In the genomic region with DNA sequence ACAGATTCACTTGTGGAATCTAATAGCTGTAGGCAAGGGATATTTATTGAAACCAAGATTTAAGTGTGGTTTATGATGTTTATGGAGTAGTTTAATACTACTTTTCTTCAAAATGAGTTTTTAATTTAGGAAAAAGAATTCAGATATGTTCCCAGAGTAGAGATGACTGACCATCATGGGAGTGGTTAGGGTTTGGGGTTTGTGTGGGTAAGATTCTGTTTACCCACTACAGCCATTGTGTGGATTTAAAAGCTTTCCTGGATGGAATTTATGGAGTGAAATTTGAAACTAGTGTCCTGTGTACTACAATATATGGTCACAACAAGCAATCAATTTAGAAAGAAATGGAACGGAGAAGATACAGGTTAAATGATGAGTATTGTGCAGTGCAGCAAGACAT, we compare ENCODE assay signal across 22 cellular contexts.
"Had no signal": no experiment of that assay in that cellular context is flagged by ENCODE, and none has a peak within 500 bp of the region (broad histone marks: within the 10 kb centered on the region; RNA-seq: fewer than 3 reads in every experiment).

No MANE protein-coding gene starts in this region.

- H2AFZ ChIP-seq: hepatocyte had no signal

- H3K4me2 ChIP-seq: hepatocyte had no signal

- H3K27ac ChIP-seq: body of pancreas, gastrocnemius medialis, hepatocyte, left ventricle myocardium inferior, right atrium auricular region, stomach, tibial artery, upper lobe of right lung, VCaP had no signal

- DNase-seq: activated CD4-positive, alpha-beta T cell treated with anti-CD3 and anti-CD28 coated beads for 4 hours; activated CD4-positive, alpha-beta T cell treated with anti-CD3 and anti-CD28 coated beads, Interleukin-2, amount 50 U/mL, for 4 hours; activated naive CD4-positive, alpha-beta T cell treated with Interleukin-2 at 50 U/mL for 16 hours; activated T-cell treated with anti-CD3 and anti-CD28 coated beads for 4 hours; activated T-cell treated with anti-CD3 and anti-CD28 coated beads, Interleukin-2, amount 50 U/mL, for 72 hours; anterior cingulate cortex; body of pancreas; effector CD8-positive, alpha-beta T cell; gastrocnemius medialis; islet precursor cell; left ventricle myocardium inferior; mesendoderm; stimulated activated CD4-positive, alpha-beta T cell treated with anti-CD3 and anti-CD28 coated beads, Interleukin-15, amount 100 ng/mL, for 24 hours; stimulated activated CD4-positive, alpha-beta T cell treated with anti-CD3 and anti-CD28 coated beads, Interleukin-2, amount 100 ng/mL, for 24 hours; stimulated activated naive B cell treated with anti-CD40 and anti-IgM and Interleukin-4, amounts not matched to agents 10 μg/mL and 1 μg/mL and 100 μg/mL, for 72 hours; stomach; tibial artery; upper lobe of right lung had no signal

- H3K36me3 ChIP-seq: gastrocnemius medialis, left ventricle myocardium inferior, right atrium auricular region, stomach, tibial artery, upper lobe of right lung had no signal

- H3K79me2 ChIP-seq: hepatocyte had no signal

- H3K4me3 ChIP-seq: body of pancreas, gastrocnemius medialis, hepatocyte, left ventricle myocardium inferior, lung, right atrium auricular region, stomach, tibial artery, upper lobe of right lung had no signal

- H3K27me3 ChIP-seq: body of pancreas, gastrocnemius medialis, hepatocyte, right atrium auricular region, stomach, tibial artery, upper lobe of right lung had no signal

- H3K4me1 ChIP-seq: body of pancreas, gastrocnemius medialis, right atrium auricular region had no signal

- H3K9me3 ChIP-seq: body of pancreas, gastrocnemius medialis, left ventricle myocardium inferior, right atrium auricular region, stomach, tibial artery, upper lobe of right lung had no signal
